8 cellular contexts compared by ENCODE assay signal in the genomic region with DNA sequence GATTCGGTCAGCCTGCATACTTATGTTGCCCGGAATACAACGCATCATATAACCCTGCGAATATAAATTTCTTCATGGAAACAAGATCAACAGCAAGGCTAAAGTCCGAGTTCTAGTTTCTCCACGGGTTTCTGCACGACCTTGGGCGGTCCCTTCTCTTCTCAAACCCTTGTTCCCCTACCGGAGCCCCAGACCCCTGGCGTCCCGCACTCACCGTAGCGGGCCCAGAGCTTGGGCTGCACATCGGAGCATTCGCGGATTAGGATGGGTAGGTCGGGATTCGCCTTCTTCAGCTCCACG. TPM values are rescaled to one million over a fixed set of nuclear protein-coding genes. Genes with fewer than 3 reads are reported as not detected.
DNase-seq lines count a peak whose midpoint lies in the region; ATAC-seq, FAIRE-seq and TF ChIP-seq lines count a peak whose summit lies in the region.

No MANE protein-coding gene starts in this region.

- intact Hi-C loops in heart left ventricle (cut with DNase I) (loop anchor here in 4 of 10 donors (1.0 to 10.0 kb wide), 6 partner anchors 17 to 242 kb away; partner anchors contain the start of genes HARS1 (in 3 of the 4), HARS2 (in 3 of the 4), WDR55 (in 2 of the 4) and ANKHD1 (in 1 of the 4)), Right ventricle myocardium superior (cut with DNase I) (loop anchor here (5.0 to 10.0 kb wide), 2 partner anchors 100 to 272 kb away; partner anchors contain the start of gene EIF4EBP3), HepG2 (cut with micrococcal nuclease; ENCODE audit: unreplicated experiment) (loop anchor here (2.0 to 10.0 kb wide), 3 partner anchors 44 to 242 kb away; partner anchors contain the start of genes ANKHD1, HARS1 and HARS2)

- in situ Hi-C loops in HepG2 (cut with HindIII; ENCODE audit: extremely low pct_ligation_motif_present, low pct_unique_long_range_greater_than_20kb): no loop called here

- CTCF ChIA-PET in HepG2 (lab: Yijun Ruan, JAX; ENCODE audit: low intra/inter-chr PET ratio, low total read pairs): no interaction called here

- H4K20me1 ChIP-seq in astrocyte (ENCODE audit: insufficient read depth, low read length): peaks cover 6% of the 10 kb centered on the region
- no peaks in the 10 kb centered on the region for H4K20me1 ChIP-seq in HepG2 (ENCODE audit: insufficient read depth, low read length)

- H3K9me3 ChIP-seq in heart left ventricle: no peaks in the 10 kb centered on the region
- H3K9me3 ChIP-seq in astrocyte (ENCODE audit: insufficient read depth, low read depth, low read length): no peaks in the 10 kb centered on the region
- no peaks in the 10 kb centered on the region for H3K9me3 ChIP-seq in HepG2 (ENCODE audit: low read length)

- FAIRE-seq in astrocyte (lab: Jason Lieb, UNC) (no peak), HepG2 (lab: Jason Lieb, UNC) (no peak)

- H3K4me1 ChIP-seq in heart left ventricle (peaks cover 0 to 40% (median 26%) of the 10 kb centered on the region in 12 donors), astrocyte (ENCODE audit: insufficient read depth, low read length) (peaks cover 9% of the 10 kb centered on the region), HepG2 (ENCODE audit: insufficient read depth, low read length) (peaks cover 32% of the 10 kb centered on the region), urinary bladder (ENCODE audit: insufficient read depth) (no peaks in the 10 kb centered on the region)

- H3K4me3 Mint-ChIP-seq in astrocyte (ENCODE audit: unreplicated experiment): peak overlapping the region; percentile 99

- H3K4me3 ChIP-seq in heart left ventricle: peak overlapping the region; percentile 58 to 100 (median 83)
- H3K4me3 ChIP-seq in astrocyte (ENCODE audit: insufficient read depth, low read depth, low read length): peak overlapping the region; percentile 96
- peak overlapping the region; percentile 82 to 98 (median 95) for H3K4me3 ChIP-seq in HepG2 (replicated peaks in 1 of 3; ENCODE audit: insufficient read depth in 1 of 3, low read depth in 2 of 3, low read length in 3 of 3)
- peak overlapping the region; percentile 81 for H3K4me3 ChIP-seq in urinary bladder (ENCODE audit: low read depth, low read length)

- H3K27me3 Mint-ChIP-seq in astrocyte (ENCODE audit: low read depth, unreplicated experiment): no peaks in the 10 kb centered on the region

- peaks cover 0 to 75% (median 63%) of the 10 kb centered on the region in 9 donors for H3K36me3 ChIP-seq in heart left ventricle
- H3K36me3 ChIP-seq in astrocyte (ENCODE audit: insufficient read depth, low read length): peaks cover 20% of the 10 kb centered on the region
- peaks cover 10 to 48% of the 10 kb centered on the region in 2 experiments; a peak in 4 of 5 replicates for H3K36me3 ChIP-seq in HepG2 (replicated peaks in 1 of 2; ENCODE audit: control insufficient read depth in 1 of 2, insufficient read depth in 2 of 2, low read length in 2 of 2)
- H3K36me3 ChIP-seq in urinary bladder (ENCODE audit: insufficient read depth): peaks cover 3% of the 10 kb centered on the region

- H3K36me3 Mint-ChIP-seq in astrocyte (ENCODE audit: low read depth, unreplicated experiment): peaks cover 10% of the 10 kb centered on the region

- ATAC-seq in heart left ventricle: peak in 1 of 4 donors; percentile 8
- ATAC-seq in Right ventricle myocardium superior (ENCODE audit: poor library complexity): no peak
- peak; percentile 31; the same call in 2 of the 3 replicates for ATAC-seq in HepG2
- no peak for ATAC-seq in GM18498 (IDR thresholded peaks at IDR 0.05; ENCODE audit: unreplicated experiment)
- no peak for ATAC-seq in activated CD4-positive, CD25-positive, alpha-beta regulatory T cell treated with anti-CD3 and anti-CD28 coated beads, Interleukin-2, amount 50 U/mL, for 24 hours

- TF ChIP-seq POLR2A in heart left ventricle (IDR thresholded peaks at IDR 0.05) (no peak), HepG2 (IDR thresholded peaks at IDR 0.05; ENCODE audit: insufficient read depth in 1 of 2, low read depth in 2 of 2, low read length in 2 of 2) (no peak)

- POLR2A ChIA-PET in HepG2 (lab: Yijun Ruan, JAX): interaction anchor here (1.0 to 2.6 kb wide), 18 partner anchors 10 to 354 kb away, joined by 3 to 84 read pairs (median 10); partner anchors contain the start of genes ANKHD1, APBB3, EIF4EBP3 and HARS1

- H3K4me1 Mint-ChIP-seq in astrocyte (ENCODE audit: low read depth, unreplicated experiment): peaks cover 3% of the 10 kb centered on the region

- H3K9me3 Mint-ChIP-seq in astrocyte (ENCODE audit: unreplicated experiment): no peaks in the 10 kb centered on the region

- peak overlapping the region; percentile 95 for H3K4me2 ChIP-seq in astrocyte (ENCODE audit: low read length)
- H3K4me2 ChIP-seq in HepG2 (ENCODE audit: low read depth, low read length): peak overlapping the region; percentile 90

- H3K79me2 ChIP-seq in astrocyte (ENCODE audit: insufficient read depth, low read length) (peaks cover 47% of the 10 kb centered on the region), HepG2 (ENCODE audit: insufficient read depth, low read length) (peaks cover 33% of the 10 kb centered on the region)

- WGBS in heart left ventricle, 4 donors: 0 to 3% (median 1%) methylated on average over 8 to 19 of the region's 19 CpGs
- WGBS in HepG2 (ENCODE audit: low lambda C conversion rate): under 1% methylated on average over 19 of the region's 19 CpGs
- under 1% methylated on average over 19 of the region's 19 CpGs for WGBS in urinary bladder

- no peak overlapping the region for H3K27ac Mint-ChIP-seq in astrocyte (ENCODE audit: unreplicated experiment)

- no peak for TF ChIP-seq RAD21 in HepG2 (CRISPR knock-in tag; IDR thresholded peaks at IDR 0.05)

- no peak for DNase-seq in heart left ventricle
- no peak for DNase-seq in Right ventricle myocardium superior
- no peak for DNase-seq in astrocyte (ENCODE audit: low read depth)
- DNase-seq in HepG2 (ENCODE audit: low spot score): no peak
- no peak for DNase-seq in NCI-H2171 treated with DMSO at 0.1 percent for 48 hours (lab: John Stamatoyannopoulos, UW)

- TF ChIP-seq CTCF in heart left ventricle (IDR thresholded peaks at IDR 0.05) (no peak), astrocyte (IDR thresholded peaks at IDR 0.05; ENCODE audit: insufficient read depth, low read depth, low read length) (no peak), HepG2 (CRISPR knock-in tag; IDR thresholded peaks at IDR 0.05) (no peak)

- no peak for TF ChIP-seq EP300 in HepG2 (IDR thresholded peaks at IDR 0.05; ENCODE audit: low read depth in 2 of 2, low read length in 2 of 2)
- TF ChIP-seq EP300 in HepG2 (CRISPR knock-in tag; IDR thresholded peaks at IDR 0.05; ENCODE audit: borderline replicate concordance): no peak

- no TSS peak for BruUV-seq in HepG2 (replicated peaks; lab: Mats Ljungman, UMichigan)

- peak overlapping the region; percentile 48 to 94 (median 86) for H3K27ac ChIP-seq in heart left ventricle
- H3K27ac ChIP-seq in astrocyte (ENCODE audit: low read depth, low read length): peak overlapping the region; percentile 82
- peak overlapping the region; percentile 69 for H3K27ac ChIP-seq in HepG2 (ENCODE audit: extremely low read length, insufficient read depth, low read length)
- peak overlapping the region; percentile 49 for H3K27ac ChIP-seq in urinary bladder (ENCODE audit: low read depth)

- H3K27me3 ChIP-seq in heart left ventricle (no peaks in the 10 kb centered on the region), astrocyte (ENCODE audit: insufficient read depth, low read length) (no peaks in the 10 kb centered on the region), HepG2 (ENCODE audit: control insufficient read depth in 1 of 2, insufficient read depth in 2 of 2, low read length in 2 of 2) (no peaks in the 10 kb centered on the region; a peak in 2 of 5 replicates)

- H3K9ac ChIP-seq in astrocyte (ENCODE audit: low read length) (peak overlapping the region; percentile 91), HepG2 (ENCODE audit: insufficient read depth, low read depth, low read length) (peak overlapping the region; percentile 78)

- peak overlapping the region; percentile 83 for H2AFZ ChIP-seq in astrocyte (ENCODE audit: low read depth, low read length)
- H2AFZ ChIP-seq in HepG2 (ENCODE audit: low read length): no peak overlapping the region

RNA-seq across cellular contexts. Expression of gene NDUFA2, which starts 0.4 kb away (rescaled TPM):
- 100 to 1,000 TPM in 8 of 9 donors, 10 to 100 TPM in 1; 84.0 to 156 (median 115) TPM for total RNA-seq in heart left ventricle
- polyA plus RNA-seq in heart left ventricle: 100 to 1,000 TPM; 205 to 550 TPM
- total RNA-seq in Right ventricle myocardium superior: 155 TPM
- 55.9 and 62.3 TPM in 2 replicates for total RNA-seq in astrocyte
- total RNA-seq in HepG2 (2016; rRNA removed; fragmentation: Illumina TruSeq; extraction: Trizol): 97.2 and 103 TPM in 2 replicates
- total RNA-seq in HepG2 (2016; cell fraction: cytosol; rRNA removed; fragmentation: Illumina TruSeq; extraction: Trizol; ENCODE audit: low read depth): 31.4 and 47.0 TPM in 2 replicates
- 93.8 and 118 TPM in 2 replicates for total RNA-seq in HepG2 (2016; cell fraction: insoluble cytoplasmic fraction; rRNA removed; fragmentation: Illumina TruSeq; extraction: Trizol)
- 39.2 and 47.9 TPM in 2 replicates for total RNA-seq in HepG2 (2016; cell fraction: membrane; rRNA removed; fragmentation: Illumina TruSeq; extraction: Trizol)
- total RNA-seq in HepG2 (2016; cell fraction: nucleus; rRNA removed; fragmentation: Illumina TruSeq; extraction: Trizol): 35.2 and 41.9 TPM in 2 replicates
- polyA plus RNA-seq in HepG2 (2011; rRNA removed): 94.9 and 105 TPM in 2 replicates
- polyA plus RNA-seq in HepG2 (2011; cell fraction: cytosol; rRNA removed): 88.4 and 132 TPM in 2 replicates
- 34.5 and 35.4 TPM in 2 replicates for polyA plus RNA-seq in HepG2 (2011; cell fraction: nucleus; rRNA removed)
- polyA plus RNA-seq in HepG2 (2012): 58.5 and 59.1 TPM in 2 replicates
- polyA plus RNA-seq in HepG2 (2016; cell fraction: cytosol; fragmentation: Illumina TruSeq; extraction: Trizol; ENCODE audit: low read depth): 35.9 and 45.1 TPM in 2 replicates
- 102 and 108 TPM in 2 replicates for polyA plus RNA-seq in HepG2 (2016; cell fraction: insoluble cytoplasmic fraction; fragmentation: Illumina TruSeq; extraction: Trizol; ENCODE audit: low read depth)
- polyA plus RNA-seq in HepG2 (2016; cell fraction: membrane; fragmentation: Illumina TruSeq; extraction: Trizol; ENCODE audit: low read depth): 35.6 and 44.9 TPM in 2 replicates
- 62.0 and 65.8 TPM in 2 replicates for polyA plus RNA-seq in HepG2 (2016; cell fraction: nucleus; fragmentation: Illumina TruSeq; extraction: Trizol; ENCODE audit: insufficient read depth, low read depth)
- 18.8 and 29.1 TPM in 2 replicates for polyA minus RNA-seq in HepG2 (2011; rRNA and poly(A)+ RNA removed; ENCODE audit: low replicate concordance)
- polyA minus RNA-seq in HepG2 (2011; cell fraction: cytosol; rRNA and poly(A)+ RNA removed): 11.2 and 15.4 TPM in 2 replicates
- polyA minus RNA-seq in HepG2 (2011; cell fraction: nucleus; rRNA and poly(A)+ RNA removed): 12.6 and 13.9 TPM in 2 replicates
- 34.7 TPM for total RNA-seq in urinary bladder
- polyA plus RNA-seq in urinary bladder: 117 TPM

RNA-seq across cellular contexts. Expression of gene IK, which starts 0.6 kb away (rescaled TPM):
- 100 to 1,000 TPM in 2 of 9 donors, 10 to 100 TPM in 7; 60.9 to 147 (median 79.0) TPM for total RNA-seq in heart left ventricle
- 10 to 100 TPM; 54.4 to 97.6 TPM for polyA plus RNA-seq in heart left ventricle
- total RNA-seq in Right ventricle myocardium superior: 59.9 TPM
- 67.3 and 71.6 TPM in 2 replicates for total RNA-seq in astrocyte
- 67.5 and 86.4 TPM in 2 replicates for total RNA-seq in HepG2 (2016; rRNA removed; fragmentation: Illumina TruSeq; extraction: Trizol)
- total RNA-seq in HepG2 (2016; cell fraction: cytosol; rRNA removed; fragmentation: Illumina TruSeq; extraction: Trizol; ENCODE audit: low read depth): 10.9 and 13.0 TPM in 2 replicates
- 67.8 and 81.2 TPM in 2 replicates for total RNA-seq in HepG2 (2016; cell fraction: insoluble cytoplasmic fraction; rRNA removed; fragmentation: Illumina TruSeq; extraction: Trizol)
- 12.8 and 18.0 TPM in 2 replicates for total RNA-seq in HepG2 (2016; cell fraction: membrane; rRNA removed; fragmentation: Illumina TruSeq; extraction: Trizol)
- total RNA-seq in HepG2 (2016; cell fraction: nucleus; rRNA removed; fragmentation: Illumina TruSeq; extraction: Trizol): 45.9 and 55.5 TPM in 2 replicates
- 63.7 and 65.3 TPM in 2 replicates for polyA plus RNA-seq in HepG2 (2011; rRNA removed)
- 43.5 and 55.0 TPM in 2 replicates for polyA plus RNA-seq in HepG2 (2011; cell fraction: cytosol; rRNA removed)
- 132 and 195 TPM in 2 replicates for polyA plus RNA-seq in HepG2 (2011; cell fraction: nucleus; rRNA removed)
- polyA plus RNA-seq in HepG2 (2012): 61.8 and 72.2 TPM in 2 replicates
- polyA plus RNA-seq in HepG2 (2016; cell fraction: cytosol; fragmentation: Illumina TruSeq; extraction: Trizol; ENCODE audit: low read depth): 8.8 TPM in 2 replicates
- 103 and 116 TPM in 2 replicates for polyA plus RNA-seq in HepG2 (2016; cell fraction: insoluble cytoplasmic fraction; fragmentation: Illumina TruSeq; extraction: Trizol; ENCODE audit: low read depth)
- 8.1 and 11.8 TPM in 2 replicates for polyA plus RNA-seq in HepG2 (2016; cell fraction: membrane; fragmentation: Illumina TruSeq; extraction: Trizol; ENCODE audit: low read depth)
- 114 and 115 TPM in 2 replicates for polyA plus RNA-seq in HepG2 (2016; cell fraction: nucleus; fragmentation: Illumina TruSeq; extraction: Trizol; ENCODE audit: insufficient read depth, low read depth)
- 32.1 and 98.6 TPM in 2 replicates for polyA minus RNA-seq in HepG2 (2011; rRNA and poly(A)+ RNA removed; ENCODE audit: low replicate concordance)
- 23.0 and 28.8 TPM in 2 replicates for polyA minus RNA-seq in HepG2 (2011; cell fraction: cytosol; rRNA and poly(A)+ RNA removed)
- 63.2 and 75.2 TPM in 2 replicates for polyA minus RNA-seq in HepG2 (2011; cell fraction: nucleus; rRNA and poly(A)+ RNA removed)
- total RNA-seq in urinary bladder: 58.7 TPM
- 113 TPM for polyA plus RNA-seq in urinary bladder

RNA-seq across cellular contexts. Expression of gene TMCO6, which starts 7.7 kb away (rescaled TPM):
- total RNA-seq in heart left ventricle (10 to 100 TPM in 1 of 9 donors, 1 to 10 TPM in 8; 2.2 to 11.7 (median 3.3) TPM), Right ventricle myocardium superior (4.0 TPM), astrocyte (7.0 and 8.0 TPM in 2 replicates), HepG2 (2016; rRNA removed; fragmentation: Illumina TruSeq; extraction: Trizol) (8.2 and 16.6 TPM in 2 replicates), urinary bladder (12.2 TPM)
- polyA plus RNA-seq in heart left ventricle (1 to 10 TPM; 3.9 to 8.7 TPM), HepG2 (2011; rRNA removed) (28.2 and 36.3 TPM in 2 replicates), urinary bladder (22.3 TPM)
- 5.8 and 7.1 TPM in 2 replicates for total RNA-seq in HepG2 (2016; cell fraction: cytosol; rRNA removed; fragmentation: Illumina TruSeq; extraction: Trizol; ENCODE audit: low read depth)
- total RNA-seq in HepG2 (2016; cell fraction: insoluble cytoplasmic fraction; rRNA removed; fragmentation: Illumina TruSeq; extraction: Trizol): 7.7 and 17.8 TPM in 2 replicates
- 6.2 and 7.2 TPM in 2 replicates for total RNA-seq in HepG2 (2016; cell fraction: membrane; rRNA removed; fragmentation: Illumina TruSeq; extraction: Trizol)
- 33.8 and 34.3 TPM in 2 replicates for total RNA-seq in HepG2 (2016; cell fraction: nucleus; rRNA removed; fragmentation: Illumina TruSeq; extraction: Trizol)
- polyA plus RNA-seq in HepG2 (2011; cell fraction: cytosol; rRNA removed): 19.5 and 25.9 TPM in 2 replicates
- 235 and 295 TPM in 2 replicates for polyA plus RNA-seq in HepG2 (2011; cell fraction: nucleus; rRNA removed)
- polyA plus RNA-seq in HepG2 (2012): 17.5 and 19.3 TPM in 2 replicates
- 2.1 and 2.6 TPM in 2 replicates for polyA plus RNA-seq in HepG2 (2016; cell fraction: cytosol; fragmentation: Illumina TruSeq; extraction: Trizol; ENCODE audit: low read depth)
- 5.9 and 6.4 TPM in 2 replicates for polyA plus RNA-seq in HepG2 (2016; cell fraction: insoluble cytoplasmic fraction; fragmentation: Illumina TruSeq; extraction: Trizol; ENCODE audit: low read depth)
- polyA plus RNA-seq in HepG2 (2016; cell fraction: membrane; fragmentation: Illumina TruSeq; extraction: Trizol; ENCODE audit: low read depth): 3.2 and 5.9 TPM in 2 replicates
- polyA plus RNA-seq in HepG2 (2016; cell fraction: nucleus; fragmentation: Illumina TruSeq; extraction: Trizol; ENCODE audit: insufficient read depth, low read depth): 57.6 and 58.2 TPM in 2 replicates
- polyA minus RNA-seq in HepG2 (2011; rRNA and poly(A)+ RNA removed; ENCODE audit: low replicate concordance): 28.7 and 45.7 TPM in 2 replicates
- 5.5 and 5.7 TPM in 2 replicates for polyA minus RNA-seq in HepG2 (2011; cell fraction: cytosol; rRNA and poly(A)+ RNA removed)
- polyA minus RNA-seq in HepG2 (2011; cell fraction: nucleus; rRNA and poly(A)+ RNA removed): 74.2 and 90.0 TPM in 2 replicates

RNA-seq across cellular contexts. Expression of gene CD14, which starts 14.0 kb away (rescaled TPM):
- total RNA-seq in heart left ventricle: 100 to 1,000 TPM in 2 of 9 donors, 10 to 100 TPM in 7; 16.6 to 220 (median 26.7) TPM
- 10 to 100 TPM in 1 of 2 donors, 1 to 10 TPM in 1; 9.9 to 20.3 TPM for polyA plus RNA-seq in heart left ventricle
- 37.7 TPM for total RNA-seq in Right ventricle myocardium superior
- total RNA-seq in astrocyte: 0.16 and 0.34 TPM in 2 replicates
- total RNA-seq in HepG2 (2016; rRNA removed; fragmentation: Illumina TruSeq; extraction: Trizol): 0.70 and 1.7 TPM in 2 replicates
- total RNA-seq in HepG2 (2016; cell fraction: cytosol; rRNA removed; fragmentation: Illumina TruSeq; extraction: Trizol; ENCODE audit: low read depth): 0.35 and 0.40 TPM in 2 replicates
- 1.4 TPM in 2 replicates for total RNA-seq in HepG2 (2016; cell fraction: insoluble cytoplasmic fraction; rRNA removed; fragmentation: Illumina TruSeq; extraction: Trizol)
- 0.22 and 0.31 TPM in 2 replicates for total RNA-seq in HepG2 (2016; cell fraction: membrane; rRNA removed; fragmentation: Illumina TruSeq; extraction: Trizol)
- 1.5 and 1.7 TPM in 2 replicates for total RNA-seq in HepG2 (2016; cell fraction: nucleus; rRNA removed; fragmentation: Illumina TruSeq; extraction: Trizol)
- polyA plus RNA-seq in HepG2 (2011; rRNA removed): 4.7 and 9.8 TPM in 2 replicates
- polyA plus RNA-seq in HepG2 (2011; cell fraction: cytosol; rRNA removed): 4.5 and 5.6 TPM in 2 replicates
- 3.9 and 7.5 TPM in 2 replicates for polyA plus RNA-seq in HepG2 (2011; cell fraction: nucleus; rRNA removed)
- 2.7 and 8.6 TPM in 2 replicates for polyA plus RNA-seq in HepG2 (2012)
- 0.16 and 0.26 TPM in 2 replicates for polyA plus RNA-seq in HepG2 (2016; cell fraction: cytosol; fragmentation: Illumina TruSeq; extraction: Trizol; ENCODE audit: low read depth)
- 0.59 and 0.86 TPM in 2 replicates for polyA plus RNA-seq in HepG2 (2016; cell fraction: insoluble cytoplasmic fraction; fragmentation: Illumina TruSeq; extraction: Trizol; ENCODE audit: low read depth)
- 0.15 and 0.20 TPM in 2 replicates for polyA plus RNA-seq in HepG2 (2016; cell fraction: membrane; fragmentation: Illumina TruSeq; extraction: Trizol; ENCODE audit: low read depth)
- polyA plus RNA-seq in HepG2 (2016; cell fraction: nucleus; fragmentation: Illumina TruSeq; extraction: Trizol; ENCODE audit: insufficient read depth, low read depth): 1.8 and 4.1 TPM in 2 replicates
- 0.16 and 4.7 TPM in 2 replicates for polyA minus RNA-seq in HepG2 (2011; rRNA and poly(A)+ RNA removed; ENCODE audit: low replicate concordance)
- 2.6 and 4.0 TPM in 2 replicates for polyA minus RNA-seq in HepG2 (2011; cell fraction: cytosol; rRNA and poly(A)+ RNA removed)
- 0.90 and 1.5 TPM in 2 replicates for polyA minus RNA-seq in HepG2 (2011; cell fraction: nucleus; rRNA and poly(A)+ RNA removed)
- 57.6 TPM for total RNA-seq in urinary bladder
- polyA plus RNA-seq in urinary bladder: 60.6 TPM

RNA-seq across cellular contexts. Expression of gene WDR55, which starts 17.7 kb away (rescaled TPM):
- 10 to 100 TPM in 8 of 9 donors, 1 to 10 TPM in 1; 9.6 to 17.5 (median 12.2) TPM for total RNA-seq in heart left ventricle
- polyA plus RNA-seq in heart left ventricle: 10 to 100 TPM; 11.0 to 19.3 TPM
- total RNA-seq in Right ventricle myocardium superior: 11.2 TPM
- total RNA-seq in astrocyte: 28.8 and 31.2 TPM in 2 replicates
- total RNA-seq in HepG2 (2016; rRNA removed; fragmentation: Illumina TruSeq; extraction: Trizol): 18.2 and 18.5 TPM in 2 replicates
- 1.8 and 2.8 TPM in 2 replicates for total RNA-seq in HepG2 (2016; cell fraction: cytosol; rRNA removed; fragmentation: Illumina TruSeq; extraction: Trizol; ENCODE audit: low read depth)
- 17.1 and 17.6 TPM in 2 replicates for total RNA-seq in HepG2 (2016; cell fraction: insoluble cytoplasmic fraction; rRNA removed; fragmentation: Illumina TruSeq; extraction: Trizol)
- 8.8 TPM in 2 replicates for total RNA-seq in HepG2 (2016; cell fraction: membrane; rRNA removed; fragmentation: Illumina TruSeq; extraction: Trizol)
- 16.0 and 18.3 TPM in 2 replicates for total RNA-seq in HepG2 (2016; cell fraction: nucleus; rRNA removed; fragmentation: Illumina TruSeq; extraction: Trizol)
- 17.7 and 23.4 TPM in 2 replicates for polyA plus RNA-seq in HepG2 (2011; rRNA removed)
- polyA plus RNA-seq in HepG2 (2011; cell fraction: cytosol; rRNA removed): 15.6 and 19.1 TPM in 2 replicates
- polyA plus RNA-seq in HepG2 (2011; cell fraction: nucleus; rRNA removed): 55.5 and 55.6 TPM in 2 replicates
- polyA plus RNA-seq in HepG2 (2012): 13.9 and 15.2 TPM in 2 replicates
- 1.9 and 2.1 TPM in 2 replicates for polyA plus RNA-seq in HepG2 (2016; cell fraction: cytosol; fragmentation: Illumina TruSeq; extraction: Trizol; ENCODE audit: low read depth)
- 15.5 and 17.3 TPM in 2 replicates for polyA plus RNA-seq in HepG2 (2016; cell fraction: insoluble cytoplasmic fraction; fragmentation: Illumina TruSeq; extraction: Trizol; ENCODE audit: low read depth)
- 5.0 and 5.9 TPM in 2 replicates for polyA plus RNA-seq in HepG2 (2016; cell fraction: membrane; fragmentation: Illumina TruSeq; extraction: Trizol; ENCODE audit: low read depth)
- polyA plus RNA-seq in HepG2 (2016; cell fraction: nucleus; fragmentation: Illumina TruSeq; extraction: Trizol; ENCODE audit: insufficient read depth, low read depth): 50.1 and 52.2 TPM in 2 replicates
- 24.4 and 41.7 TPM in 2 replicates for polyA minus RNA-seq in HepG2 (2011; rRNA and poly(A)+ RNA removed; ENCODE audit: low replicate concordance)
- 14.0 and 14.3 TPM in 2 replicates for polyA minus RNA-seq in HepG2 (2011; cell fraction: cytosol; rRNA and poly(A)+ RNA removed)
- polyA minus RNA-seq in HepG2 (2011; cell fraction: nucleus; rRNA and poly(A)+ RNA removed): 19.7 and 20.5 TPM in 2 replicates
- total RNA-seq in urinary bladder: 12.7 TPM
- polyA plus RNA-seq in urinary bladder: 13.5 TPM
